ENCODE assay signal across 1 cellular context in genomic region chr2:69143726-69144360, GRCh38.
TF ChIP-seq lines count a peak whose summit lies in the region.

No MANE protein-coding gene starts in this region.

TF ChIP-seq in IMR-90, 13 proteins besides CTCF, POLR2A, EP300 and RAD21:
- TF ChIP-seq RCOR1 (IDR thresholded peaks at IDR 0.05; ENCODE audit: insufficient replicate concordance, low read length) (no peak), MAZ (IDR thresholded peaks at IDR 0.05; ENCODE audit: borderline replicate concordance, low read depth, low read length) (no peak), RFX5 (IDR thresholded peaks at IDR 0.05; ENCODE audit: low read depth, low read length) (no peak), NFE2L2 (IDR thresholded peaks at IDR 0.05; ENCODE audit: low read depth, low read length) (no peak), USF2 (IDR thresholded peaks at IDR 0.05; ENCODE audit: low read depth, low read length) (no peak), BHLHE40 (IDR thresholded peaks at IDR 0.05; ENCODE audit: low read depth, low read length) (no peak)
